Comparison of ENCODE assay signal across 23 cellular contexts in the genomic region with DNA sequence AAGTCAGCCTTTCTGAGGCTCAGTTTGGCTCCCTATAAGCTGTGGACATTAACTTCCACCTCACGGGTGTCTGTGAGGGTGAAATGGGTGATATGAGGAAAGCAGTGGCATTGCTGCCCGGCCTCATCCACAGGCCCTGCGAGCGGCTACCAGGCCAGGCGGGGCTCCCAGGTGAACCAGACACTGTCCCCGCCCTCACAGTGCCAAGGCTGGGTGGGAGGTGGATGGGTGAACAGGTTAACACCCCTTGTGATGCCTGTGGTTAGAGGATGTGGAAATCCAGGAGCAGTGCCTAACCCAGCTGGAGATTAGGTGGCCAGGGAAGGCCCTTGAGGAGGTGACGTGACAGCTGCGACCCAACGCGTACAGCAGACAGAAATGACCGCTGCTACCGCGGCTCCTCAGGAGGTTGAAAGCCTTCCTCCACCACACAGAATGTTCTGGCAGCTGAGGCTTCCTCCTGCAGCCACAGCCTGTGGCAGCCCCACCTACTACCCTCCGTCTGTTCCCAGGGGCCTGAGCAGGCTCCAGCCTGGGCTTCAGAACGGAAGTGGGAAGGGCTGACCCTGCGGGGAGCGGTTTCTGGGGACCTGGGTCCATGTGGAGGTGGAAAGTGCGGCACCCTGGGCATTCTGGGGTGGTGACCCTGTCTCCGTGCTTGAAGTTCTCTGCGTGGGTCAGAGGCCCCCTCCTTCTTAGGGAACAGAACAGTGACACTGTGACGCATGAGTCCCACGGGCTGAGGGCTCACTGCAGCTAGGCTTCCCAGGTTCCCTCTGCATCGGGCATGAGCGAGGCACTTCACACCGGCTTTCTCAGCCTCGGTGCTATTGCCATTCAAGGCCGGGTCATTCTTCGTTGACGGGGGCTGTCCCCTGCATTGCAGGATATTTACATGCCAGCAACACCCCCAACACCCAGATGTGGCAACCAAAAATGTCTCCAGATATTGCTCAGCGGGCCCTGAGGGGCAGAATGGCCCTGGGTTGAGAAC.
"Had no signal": no experiment of that assay in that cellular context is flagged by ENCODE, and none has a peak within 500 bp of the region (broad histone marks: within the 10 kb centered on the region; RNA-seq: fewer than 3 reads in every experiment).

No MANE protein-coding gene starts in this region.

- ATAC-seq: activated CD4-positive, CD25-positive, alpha-beta regulatory T cell treated with anti-CD3 and anti-CD28 coated beads, Interleukin-2, amount 50 U/mL, for 24 hours; activated CD8-positive, alpha-beta T cell treated with anti-CD3 and anti-CD28 coated beads, Interleukin-2, amount 10 ng/mL, durations not matched to agents 7 days and 5 days; left lobe of liver; right lobe of liver; stimulated activated effector memory CD8-positive, alpha-beta T cell treated with anti-CD3 and anti-CD28 coated beads, Interleukin-12 subunit alpha, Interleukin-12 subunit beta, amount 100 ng/mL, for 72 hours had no signal

- FAIRE-seq: endothelial cell of umbilical vein, keratinocyte had no signal

- DNase-seq: activated CD4-positive, alpha-beta T cell treated with anti-CD3 and anti-CD28 coated beads, Interleukin-2, amount 10 ng/mL, durations not matched to agents 7 days and 5 days; activated CD8-positive, alpha-beta T cell treated with anti-CD3 and anti-CD28 coated beads, Interleukin-2, amount 10 ng/mL, durations not matched to agents 7 days and 5 days; activated naive CD4-positive, alpha-beta T cell treated with Interleukin-2 at 50 U/mL for 16 hours; activated naive CD8-positive, alpha-beta T cell treated with anti-CD3 and anti-CD28 coated beads, Interleukin-2, amount 10 ng/mL, durations not matched to agents 7 days and 5 days; activated T-cell treated with anti-CD3 and anti-CD28 coated beads, Interleukin-2, amount 50 U/mL, for 24 hours; cerebellar nuclear complex; dermis blood vessel endothelial cell; effector memory CD4-positive, alpha-beta T cell; mammary epithelial cell; stimulated activated CD4-positive, alpha-beta T cell treated with anti-CD3 and anti-CD28 coated beads, Interleukin-4, amount 100 ng/mL, for 24 hours; T-helper 1 cell; T-helper 9 cell; upper lobe of left lung had no signal

- H3K4me2 ChIP-seq: hepatocyte had no signal

- H2AFZ ChIP-seq: hepatocyte had no signal

- H3K4me1 ChIP-seq: esophagus muscularis mucosa, prostate gland, upper lobe of left lung had no signal

- H3K27me3 ChIP-seq: esophagus muscularis mucosa, hepatocyte, right lobe of liver, upper lobe of left lung had no signal

- H3K79me2 ChIP-seq: hepatocyte had no signal

- H3K4me3 ChIP-seq: esophagus muscularis mucosa, hepatocyte, prostate gland, right lobe of liver, thoracic aorta, upper lobe of left lung had no signal

- H3K27ac ChIP-seq: hepatocyte, prostate gland, right lobe of liver, thoracic aorta, upper lobe of left lung had no signal

- H3K9me3 ChIP-seq: esophagus muscularis mucosa, prostate gland, right lobe of liver, thoracic aorta had no signal
